ENCODE assay signal across 8 cellular contexts in the genomic region with DNA sequence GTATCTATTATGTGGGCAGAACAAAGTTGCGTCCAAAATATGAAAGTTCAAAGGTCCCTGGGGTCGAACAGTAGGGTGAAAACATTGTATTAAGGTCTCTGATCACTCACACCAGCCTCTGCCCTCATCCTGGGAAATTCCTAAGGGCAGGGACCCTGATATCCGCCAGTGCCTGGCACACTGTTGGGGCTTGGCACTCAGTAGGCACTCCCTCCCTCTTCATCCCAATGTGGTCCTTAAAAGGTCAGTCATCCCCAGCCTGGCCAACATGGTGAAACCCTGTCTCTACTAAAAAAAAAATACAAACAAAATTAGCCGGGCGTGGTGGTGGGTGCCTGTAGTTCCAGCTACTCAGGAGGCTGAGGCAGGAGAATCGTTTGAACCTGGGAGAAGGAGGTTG. TPM values are rescaled to one million over a fixed set of nuclear protein-coding genes. Genes with fewer than 3 reads are reported as not detected.
"Had no signal": no experiment of that assay in that cellular context is flagged by ENCODE, and none has a peak within 500 bp of the region (broad histone marks: within the 10 kb centered on the region; RNA-seq: fewer than 3 reads in every experiment).

No MANE protein-coding gene starts in this region.

- H3K36me3 Mint-ChIP-seq: IgD-negative memory B cell had no signal

- H3K9me3 Mint-ChIP-seq: IgD-negative memory B cell had no signal

- ATAC-seq: HCT116, HepG2 had no signal

- DNase-seq: GM23248, GOT3, H7 had no signal

- H3K27me3 Mint-ChIP-seq: IgD-negative memory B cell had no signal

RNA-seq across cellular contexts. Expression of a gene that starts 59.9 kb away (rescaled TPM):
- total RNA-seq: H4, HT1080 had no signal
